ENCODE assay signal across 13 cellular contexts in genomic region chr7:589781-590575, GRCh38.
"Had no signal": no experiment of that assay in that cellular context is flagged by ENCODE, and none has a peak within 500 bp of the region (broad histone marks: within the 10 kb centered on the region; RNA-seq: fewer than 3 reads in every experiment).

No MANE protein-coding gene starts in this region.

- H3K4me3 ChIP-seq: heart right ventricle, psoas muscle had no signal

- H3K9me3 ChIP-seq: breast epithelium, psoas muscle had no signal

- H3K27ac Mint-ChIP-seq: activated T-cell treated with anti-CD3 and anti-CD28 coated beads, Interleukin-2, amount 50 U/mL, for 24 hours; T-helper 2 cell treated with Interferon-gamma antibody and Interleukin-4, amounts not matched to agents 5 μg/mL and 100 μg/mL, for 36 hours had no signal

- H3K4me3 Mint-ChIP-seq: activated T-cell treated with anti-CD3 and anti-CD28 coated beads, Interleukin-2, amount 50 U/mL, for 24 hours; naive thymus-derived CD4-positive, alpha-beta T cell; T-helper 2 cell treated with Interferon-gamma antibody and Interleukin-4, amounts not matched to agents 5 μg/mL and 100 μg/mL, for 36 hours had no signal

- H3K36me3 ChIP-seq: breast epithelium, heart right ventricle had no signal

- DNase-seq: activated effector memory CD4-positive, alpha-beta T cell treated with Interleukin-2 at 50 U/mL for 16 hours; activated T-cell treated with anti-CD3 and anti-CD28 coated beads, Interleukin-2, amount 50 U/mL, for 24 hours; foreskin melanocyte; islet precursor cell; naive thymus-derived CD4-positive, alpha-beta T cell; stimulated activated CD4-positive, alpha-beta T cell treated with anti-CD3 and anti-CD28 coated beads, Interleukin-15, amount 100 ng/mL, for 24 hours; stimulated activated CD4-positive, alpha-beta T cell treated with anti-CD3 and anti-CD28 coated beads, Interleukin-4, amount 100 ng/mL, for 4 hours had no signal

- ATAC-seq: activated CD4-positive, CD25-positive, alpha-beta regulatory T cell treated with anti-CD3 and anti-CD28 coated beads, Interleukin-2, amount 50 U/mL, for 24 hours; activated naive CD4-positive, alpha-beta T cell treated with anti-CD3 and anti-CD28 coated beads, Interleukin-2, amount 50 U/mL, for 72 hours; naive thymus-derived CD4-positive, alpha-beta T cell had no signal

- H3K27me3 Mint-ChIP-seq: activated T-cell treated with anti-CD3 and anti-CD28 coated beads, Interleukin-2, amount 50 U/mL, for 24 hours; naive thymus-derived CD4-positive, alpha-beta T cell had no signal

- H3K27me3 ChIP-seq: breast epithelium, heart right ventricle had no signal

- H3K27ac ChIP-seq: psoas muscle had no signal
